14 cellular contexts compared by ENCODE assay signal in genomic region chr1:6003568-6004411, GRCh38. TPM values are rescaled to one million over a fixed set of nuclear protein-coding genes. Genes with fewer than 3 reads are reported as not detected.
DNase-seq lines count a peak whose midpoint lies in the region; ATAC-seq and TF ChIP-seq lines count a peak whose summit lies in the region.
"Had no signal": no experiment of that assay in that cellular context is flagged by ENCODE, and none has a peak within 500 bp of the region (broad histone marks: within the 10 kb centered on the region; RNA-seq: fewer than 3 reads in every experiment).

No MANE protein-coding gene starts in this region.

- no peaks in the 10 kb centered on the region for H3K9me2 ChIP-seq in SK-N-SH

- POLR2A ChIA-PET in SK-N-SH (lab: Yijun Ruan, JAX) = interaction anchor here (1.2 kb wide), 1 partner anchor 45 kb away, joined by 3 read pairs; no protein-coding TSS in a partner anchor

- H2AFZ ChIP-seq in SK-N-SH (ENCODE audit: low read depth) = no peak overlapping the region

- 76% methylated on average over 24 of the region's 24 CpGs for WGBS in SK-N-SH (ENCODE audit: low lambda C conversion rate)
- 76 to 77% methylated on average over 24 of the region's 24 CpGs for WGBS in heart right ventricle, 2 donors
- 82 to 91% (median 90%) methylated on average over 24 of the region's 24 CpGs for WGBS in spleen, 5 donors

- H3K27ac ChIP-seq in SK-N-SH (ENCODE audit: low read depth in 2 of 2, low read length in 1 of 2) = no peak overlapping the region
- H3K27ac ChIP-seq in heart right ventricle = peak overlapping the region; percentile 47 to 96 (median 83)
- no peak overlapping the region for H3K27ac ChIP-seq in spleen
- H3K27ac ChIP-seq: 22Rv1, neutrophil had no signal

- no peaks in the 10 kb centered on the region for H3K36me3 ChIP-seq in SK-N-SH (replicated peaks in 1 of 2; ENCODE audit: control insufficient read depth in 1 of 2, insufficient read depth in 2 of 2, low read length in 1 of 2)
- H3K36me3 ChIP-seq in heart right ventricle = no peaks in the 10 kb centered on the region
- peaks cover 0 to 52% (median 3%) of the 10 kb centered on the region in 6 donors for H3K36me3 ChIP-seq in spleen

- no peak overlapping the region for H3K4me3 ChIP-seq in SK-N-SH (ENCODE audit: low read depth in 2 of 2, low read length in 1 of 2)
- peak overlapping the region in 6 of 10 donors; percentile 15 to 42 (median 32) for H3K4me3 ChIP-seq in heart right ventricle
- no peak overlapping the region for H3K4me3 ChIP-seq in spleen

- no peak overlapping the region for H3K4me2 ChIP-seq in SK-N-SH

- CTCF ChIA-PET in SK-N-SH (lab: Yijun Ruan, JAX) = interaction anchor here (2.4 to 2.9 kb wide), 2 partner anchors 31 to 49 kb away, joined by 9 to 21 read pairs; no protein-coding TSS in a partner anchor

- no peak for TF ChIP-seq RAD21 in SK-N-SH (IDR thresholded peaks at IDR 0.05; ENCODE audit: low read length)

- no peak for TF ChIP-seq CTCF in SK-N-SH (IDR thresholded peaks at IDR 0.05)
- TF ChIP-seq CTCF in heart right ventricle (IDR thresholded peaks at IDR 0.05) = no peak
- TF ChIP-seq CTCF in spleen (IDR thresholded peaks at IDR 0.05 in 8 of 11, conservative IDR thresholded peaks at IDR 0.05 in 3 of 11) = no peak

- intact Hi-C loops in heart right ventricle (cut with DNase I) (no loop called here), spleen (cut with DNase I; ENCODE audit: low total_unique reads) (no loop called here)

- DNase-seq in SK-N-SH = peak; percentile 69
- DNase-seq in NCI-H82 (lab: John Stamatoyannopoulos, UW) = peak; percentile 99
- no peak for DNase-seq in heart right ventricle
- peak; percentile 35 for DNase-seq in spleen
- no peak for DNase-seq in left lobe of liver (ENCODE audit: low spot score)
- DNase-seq in AG08395 (ENCODE audit: low spot score) = no peak
- DNase-seq: amygdala; HCEC 1CT; NCI-H1048; stimulated activated CD4-positive, alpha-beta T cell treated with anti-CD3 and anti-CD28 coated beads, Interleukin-2, amount 100 ng/mL, for 24 hours had no signal

- H3K9me3 ChIP-seq in SK-N-SH (no peaks in the 10 kb centered on the region), heart right ventricle (no peaks in the 10 kb centered on the region), spleen (no peaks in the 10 kb centered on the region)
- H3K9me3 ChIP-seq: neutrophil had no signal

- H3K4me1 ChIP-seq in SK-N-SH (ENCODE audit: control insufficient read depth in 1 of 2, insufficient read depth in 2 of 2, low read depth in 1 of 2, low read length in 1 of 2) (peaks cover 0 to 40% of the 10 kb centered on the region in 2 experiments; a peak in 1 of 4 replicates), heart right ventricle (peaks cover 0 to 29% (median 14%) of the 10 kb centered on the region in 9 donors), spleen (peaks cover 0 to 54% (median 14%) of the 10 kb centered on the region in 6 donors)

- H3F3A ChIP-seq in SK-N-SH (replicated peaks; ENCODE audit: insufficient read depth) = no peaks in the 10 kb centered on the region

- no peaks in the 10 kb centered on the region for H4K20me1 ChIP-seq in SK-N-SH (ENCODE audit: insufficient read depth)

- no peak for TF ChIP-seq EP300 in SK-N-SH (IDR thresholded peaks at IDR 0.05; ENCODE audit: borderline replicate concordance in 1 of 2, low read depth in 1 of 2, low read length in 1 of 2)

- no peak for TF ChIP-seq POLR2A in spleen (IDR thresholded peaks at IDR 0.05)

- ATAC-seq in SK-N-SH treated with all-trans-retinoic acid at 6 μM for 48 hours (no peak), heart right ventricle (no peak), left lobe of liver (no peak), GM18520 (IDR thresholded peaks at IDR 0.05; ENCODE audit: unreplicated experiment) (no peak)

- H3K27me3 ChIP-seq in SK-N-SH (ENCODE audit: insufficient read depth) = no peaks in the 10 kb centered on the region
- no peaks in the 10 kb centered on the region for H3K27me3 ChIP-seq in heart right ventricle
- H3K27me3 ChIP-seq in spleen (replicated peaks in 1 of 7) = no peaks in the 10 kb centered on the region
- H3K27me3 ChIP-seq: neutrophil had no signal

- H3K9ac ChIP-seq in SK-N-SH = no peak overlapping the region

- H3K79me2 ChIP-seq in SK-N-SH (ENCODE audit: insufficient read depth) = no peaks in the 10 kb centered on the region

TF ChIP-seq in SK-N-SH, 30 proteins besides CTCF, POLR2A, EP300 and RAD21 (continues in another document):
- TF ChIP-seq REST (IDR thresholded peaks at IDR 0.05; ENCODE audit: low read depth, low read length) (no peak), FOSL2 (IDR thresholded peaks at IDR 0.05; ENCODE audit: borderline replicate concordance, low read depth) (no peak), MXI1 (IDR thresholded peaks at IDR 0.05; ENCODE audit: low read depth, low read length) (no peak), FOXJ3 (CRISPR knock-in tag; IDR thresholded peaks at IDR 0.05) (no peak), TEAD4 (IDR thresholded peaks at IDR 0.05; ENCODE audit: borderline replicate concordance, insufficient read depth) (no peak), MEF2A (IDR thresholded peaks at IDR 0.05; ENCODE audit: borderline replicate concordance, low read depth) (no peak)

TF ChIP-seq in SK-N-SH treated with all-trans-retinoic acid at 6 μM for 48 hours, 23 proteins besides CTCF, POLR2A, EP300 and RAD21 (continues in another document):
- TF ChIP-seq PATZ1 (CRISPR knock-in tag; IDR thresholded peaks at IDR 0.05; ENCODE audit: borderline replicate concordance) = no peak
- no peak for TF ChIP-seq ZNF70 (CRISPR knock-in tag; IDR thresholded peaks at IDR 0.05)
- TF ChIP-seq ZFP3 (CRISPR knock-in tag; IDR thresholded peaks at IDR 0.05) = no peak
- TF ChIP-seq TOX (CRISPR knock-in tag; IDR thresholded peaks at IDR 0.05; ENCODE audit: borderline replicate concordance) = no peak
- TF ChIP-seq ZFP30 (CRISPR knock-in tag; IDR thresholded peaks at IDR 0.05) = no peak
- TF ChIP-seq GLIS3 (CRISPR knock-in tag; IDR thresholded peaks at IDR 0.05) = no peak
- TF ChIP-seq ARNTL (CRISPR knock-in tag; IDR thresholded peaks at IDR 0.05; ENCODE audit: borderline replicate concordance, low read depth) = no peak
- TF ChIP-seq ZC3H10 (CRISPR knock-in tag; IDR thresholded peaks at IDR 0.05) = no peak
- TF ChIP-seq BACH2 (CRISPR knock-in tag; IDR thresholded peaks at IDR 0.05; ENCODE audit: borderline replicate concordance) = no peak
- no peak for TF ChIP-seq SNAI2 (CRISPR knock-in tag; IDR thresholded peaks at IDR 0.05)
- no peak for TF ChIP-seq RARB (CRISPR knock-in tag; IDR thresholded peaks at IDR 0.05)
- no peak for TF ChIP-seq PPARA (CRISPR knock-in tag; IDR thresholded peaks at IDR 0.05; ENCODE audit: borderline replicate concordance)
- TF ChIP-seq ZNF565 (CRISPR knock-in tag; conservative IDR thresholded peaks at IDR 0.05; ENCODE audit: low read depth) = no peak
- TF ChIP-seq TSHZ2 (CRISPR knock-in tag; IDR thresholded peaks at IDR 0.05) = no peak
- no peak for TF ChIP-seq CSDC2 (CRISPR knock-in tag; IDR thresholded peaks at IDR 0.05)

RNA-seq across cellular contexts. Expression of gene NPHP4, which starts 11.6 kb away (rescaled TPM):
- 4.6 and 7.0 TPM in 2 replicates for polyA plus RNA-seq in SK-N-SH (2012; rRNA removed)
- polyA plus RNA-seq in SK-N-SH (2012; cell fraction: cytosol; rRNA removed) = 1.9 and 3.3 TPM in 2 replicates
- 29.0 and 38.1 TPM in 2 replicates for polyA plus RNA-seq in SK-N-SH (2012; cell fraction: nucleus; rRNA removed)
- total RNA-seq in heart right ventricle = 1 to 10 TPM; 2.4 to 5.7 (median 3.3) TPM
- polyA plus RNA-seq in heart right ventricle = 1 to 10 TPM; 2.4 to 3.8 TPM
- total RNA-seq in spleen = 10 to 100 TPM in 5 of 7 donors, 1 to 10 TPM in 2; 8.4 to 17.5 (median 10.9) TPM
- 1 to 10 TPM; 1.2 to 3.4 (median 2.6) TPM for polyA plus RNA-seq in spleen
- total RNA-seq in left lobe of liver = 4.5 TPM

RNA-seq across cellular contexts. Expression of gene KCNAB2, which starts 41.9 kb away (rescaled TPM):
- polyA plus RNA-seq in SK-N-SH (2012; rRNA removed) (6.1 and 7.6 TPM in 2 replicates), heart right ventricle (10 to 100 TPM in 1 of 2 donors, 1 to 10 TPM in 1; 4.7 to 15.1 TPM), spleen (10 to 100 TPM; 23.2 to 51.5 (median 23.9) TPM)
- 3.3 and 4.6 TPM in 2 replicates for polyA plus RNA-seq in SK-N-SH (2012; cell fraction: cytosol; rRNA removed)
- 12.2 and 13.1 TPM in 2 replicates for polyA plus RNA-seq in SK-N-SH (2012; cell fraction: nucleus; rRNA removed)
- total RNA-seq in heart right ventricle (10 to 100 TPM; 16.5 to 41.5 (median 22.2) TPM), spleen (100 to 1,000 TPM in 4 of 7 donors, 10 to 100 TPM in 3; 80.3 to 135 (median 109) TPM), left lobe of liver (6.9 TPM)

Comparison
In these comparisons a context has a peak if more than half of its experiments do, and no peak if none do; other contexts are left out.
1. DNase-seq: peak in SK-N-SH (single experiment), NCI-H82 (single experiment) and spleen (single experiment); none in heart right ventricle (0 of 2), left lobe of liver (single experiment) and AG08395 (single experiment).
2. H3K27ac ChIP-seq: peak in heart right ventricle (10 of 10); none in SK-N-SH (0 of 2) and spleen (0 of 8).
3. H3K4me3 ChIP-seq: peak in heart right ventricle (6 of 10); none in SK-N-SH (0 of 2) and spleen (0 of 8).